Comparison of ENCODE assay signal across 8 cellular contexts in the genomic region with DNA sequence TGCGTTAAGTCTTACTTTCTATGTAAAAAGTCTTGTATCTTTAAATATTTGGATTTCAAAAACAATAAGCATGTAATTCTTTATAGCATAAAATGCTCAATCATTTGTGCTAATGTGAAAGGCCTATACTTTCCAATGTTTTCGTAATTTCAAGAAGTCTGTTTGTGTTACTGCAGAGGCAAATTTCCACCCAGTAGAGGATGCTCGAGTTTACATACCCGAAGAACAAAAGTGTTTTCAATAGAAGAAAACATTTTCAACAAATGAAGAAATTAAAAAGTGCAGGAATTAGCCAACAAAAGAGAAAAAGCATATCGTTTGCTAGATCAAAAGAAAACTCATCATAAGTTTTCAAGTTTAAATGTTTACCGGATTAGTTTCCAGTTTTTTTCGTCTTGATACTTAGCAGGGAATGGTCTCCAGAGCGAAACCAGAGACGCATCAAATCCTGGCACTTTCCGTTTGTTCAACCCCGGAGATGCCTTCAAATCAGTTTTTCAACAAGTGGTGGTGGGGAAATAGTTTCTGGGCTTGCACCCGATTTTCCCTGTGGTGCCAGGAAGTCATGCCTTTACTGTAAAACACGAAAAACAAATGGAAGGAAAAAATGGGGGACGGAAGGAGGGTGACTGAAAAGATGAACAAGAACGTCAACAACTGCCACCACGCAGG. TPM values are rescaled to one million over a fixed set of nuclear protein-coding genes. Genes with fewer than 3 reads are reported as not detected.
DNase-seq lines count a peak whose midpoint lies in the region; ATAC-seq, FAIRE-seq and TF ChIP-seq lines count a peak whose summit lies in the region.

No MANE protein-coding gene starts in this region.

- no peak for DNase-seq in activated T-cell treated with anti-CD3 and anti-CD28 coated beads, Interleukin-2, amount 50 U/mL, for 24 hours
- no peak for DNase-seq in activated T-cell treated with anti-CD3 and anti-CD28 coated beads, Interleukin-2, amount 50 U/mL, for 48 hours
- DNase-seq in SK-MEL-5 (ENCODE audit: low read depth, low spot score), result peak; percentile 34
- no peak for DNase-seq in pancreas
- DNase-seq in DMS153 treated with DMSO at 0.1 percent for 48 hours (lab: John Stamatoyannopoulos, UW; ENCODE audit: unreplicated experiment), result no peak
- DNase-seq in NCI-H2227 (lab: John Stamatoyannopoulos, UW; ENCODE audit: unreplicated experiment), result no peak

- in situ Hi-C loops in SK-MEL-5 (cut with HindIII; ENCODE audit: low pct_unique_long_range_greater_than_20kb, low sequenced_read_pairs), result no loop called here

- no peaks in the 10 kb centered on the region for H3K9me3 Mint-ChIP-seq in activated T-cell treated with anti-CD3 and anti-CD28 coated beads, Interleukin-2, amount 50 U/mL, for 24 hours

- H3K36me3 Mint-ChIP-seq in activated T-cell treated with anti-CD3 and anti-CD28 coated beads, Interleukin-2, amount 50 U/mL, for 24 hours (ENCODE audit: low read depth), result peaks cover 57% of the 10 kb centered on the region

- H3K4me3 ChIP-seq in esophagus (ENCODE audit: low read depth in 1 of 2, low read length in 2 of 2) (peak overlapping the region; percentile 69 to 88), pancreas (peak overlapping the region; percentile 68 to 98 (median 84))

- H3K27me3 ChIP-seq in esophagus (ENCODE audit: control insufficient read depth in 1 of 2, insufficient read depth in 2 of 2, low read length in 2 of 2), result no peaks in the 10 kb centered on the region
- no peaks in the 10 kb centered on the region for H3K27me3 ChIP-seq in pancreas

- H3K27ac Mint-ChIP-seq in activated T-cell treated with anti-CD3 and anti-CD28 coated beads, Interleukin-2, amount 50 U/mL, for 24 hours, result peak overlapping the region; percentile 99

- peak overlapping the region; percentile 96 for H3K4me3 Mint-ChIP-seq in activated T-cell treated with anti-CD3 and anti-CD28 coated beads, Interleukin-2, amount 50 U/mL, for 24 hours

- peaks cover 55% of the 10 kb centered on the region for H3K4me1 Mint-ChIP-seq in activated T-cell treated with anti-CD3 and anti-CD28 coated beads, Interleukin-2, amount 50 U/mL, for 24 hours (ENCODE audit: low read depth)

- H3K27me3 Mint-ChIP-seq in activated T-cell treated with anti-CD3 and anti-CD28 coated beads, Interleukin-2, amount 50 U/mL, for 24 hours, result no peaks in the 10 kb centered on the region

- peak overlapping the region; percentile 98 to 99 for H3K27ac ChIP-seq in esophagus (ENCODE audit: low read depth in 2 of 2, low read length in 1 of 2)
- peak overlapping the region; percentile 87 to 94 (median 92) for H3K27ac ChIP-seq in pancreas

- H3K36me3 ChIP-seq in esophagus (ENCODE audit: control insufficient read depth in 2 of 2, insufficient read depth in 2 of 2, low read length in 1 of 2) (peaks cover 0 to 4% of the 10 kb centered on the region in 2 donors), pancreas (peaks cover 0 to 12% (median 0%) of the 10 kb centered on the region in 3 donors)

- WGBS in esophagus, 2 donors, result 3 to 6% methylated on average over 16 of the region's 16 CpGs
- WGBS in pancreas, 2 donors, result 6 to 9% methylated on average over 16 of the region's 16 CpGs

- FAIRE-seq in pancreas (lab: Jason Lieb, UNC), result peak; percentile 9

- H3K9me3 ChIP-seq in esophagus (ENCODE audit: control insufficient read depth in 2 of 2, insufficient read depth in 1 of 2, low read depth in 1 of 2, low read length in 1 of 2) (no peaks in the 10 kb centered on the region), pancreas (no peaks in the 10 kb centered on the region)

- no peak for TF ChIP-seq CTCF in pancreas (IDR thresholded peaks at IDR 0.05)

- H3K4me1 ChIP-seq in esophagus (ENCODE audit: control insufficient read depth in 2 of 2, insufficient read depth in 2 of 2, low read length in 1 of 2), result no peaks in the 10 kb centered on the region
- peaks cover 20 to 35% (median 29%) of the 10 kb centered on the region in 3 donors for H3K4me1 ChIP-seq in pancreas

- intact Hi-C loops in pancreas (cut with DNase I), result no loop called here

- no peak for ATAC-seq in pancreas
- no peak for ATAC-seq in HG03095 (IDR thresholded peaks at IDR 0.05; ENCODE audit: unreplicated experiment)

RNA-seq across cellular contexts. Expression of a gene that starts 1.0 kb away (rescaled TPM):
- total RNA-seq in SK-MEL-5 (2014; rRNA removed; shearing (Covaris generic)), result 80.0 and 84.1 TPM in 2 replicates
- 77.5 and 91.4 TPM in 2 replicates for polyA plus RNA-seq in SK-MEL-5 (2015; cell fraction: cytosol; rRNA removed)
- polyA plus RNA-seq in SK-MEL-5 (2015; cell fraction: nucleus; rRNA removed), result 285 and 309 TPM in 2 replicates
- polyA plus RNA-seq in esophagus (10 to 100 TPM; 17.7 to 24.9 TPM), pancreas (10 to 100 TPM; 20.0 to 32.1 TPM)
- total RNA-seq in pancreas, result 10 to 100 TPM; 17.0 to 40.3 (median 21.1) TPM

RNA-seq across cellular contexts. Expression of a gene that starts 1.3 kb away (rescaled TPM):
- total RNA-seq in SK-MEL-5 (2014; rRNA removed; shearing (Covaris generic)), result 20.0 and 21.9 TPM in 2 replicates
- polyA plus RNA-seq in SK-MEL-5 (2015; cell fraction: cytosol; rRNA removed), result 8.8 and 11.4 TPM in 2 replicates
- 15.5 and 17.7 TPM in 2 replicates for polyA plus RNA-seq in SK-MEL-5 (2015; cell fraction: nucleus; rRNA removed)
- 1 to 10 TPM; 4.3 to 4.8 TPM for polyA plus RNA-seq in esophagus
- total RNA-seq in pancreas, result 10 to 100 TPM in 1 of 6 donors, 1 to 10 TPM in 5; 4.5 to 11.0 (median 6.7) TPM
- polyA plus RNA-seq in pancreas, result 1 to 10 TPM; 1.7 to 3.1 TPM
